Comparison of ENCODE assay signal across 31 cellular contexts in the genomic region with DNA sequence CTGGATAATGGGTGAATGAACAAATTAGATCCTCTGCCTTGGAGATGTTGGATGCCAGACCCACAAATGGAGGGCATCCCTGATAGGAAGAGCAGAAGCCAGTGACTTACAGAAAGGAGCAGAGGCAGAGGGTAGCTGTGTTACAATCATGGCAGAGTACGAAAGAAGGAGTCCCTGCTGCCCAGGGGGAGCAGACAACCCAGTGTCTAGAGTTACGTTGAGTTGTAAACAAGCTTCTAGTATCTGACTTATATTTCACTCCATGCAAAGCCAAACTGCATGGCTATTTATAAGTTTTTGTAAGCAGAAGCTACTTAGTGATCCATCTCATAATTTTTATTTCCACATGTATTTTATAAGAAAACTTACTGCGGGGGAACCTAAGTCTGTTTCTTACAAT. TPM values are rescaled to one million over a fixed set of nuclear protein-coding genes. Genes with fewer than 3 reads are reported as not detected.
"Had no signal": no experiment of that assay in that cellular context is flagged by ENCODE, and none has a peak within 500 bp of the region (broad histone marks: within the 10 kb centered on the region; RNA-seq: fewer than 3 reads in every experiment).

No MANE protein-coding gene starts in this region.

- H3K27me3 Mint-ChIP-seq: stimulated activated naive CD8-positive, alpha-beta T cell treated with anti-CD3 and anti-CD28 coated beads, Interleukin-15, amount 100 ng/mL, for 72 hours had no signal

- H3K36me3 Mint-ChIP-seq: stimulated activated effector memory CD8-positive, alpha-beta T cell treated with anti-CD3 and anti-CD28 coated beads, Interleukin-12 subunit alpha, Interleukin-12 subunit beta, amount 100 ng/mL, for 72 hours; stimulated activated naive B cell treated with anti-CD40 and anti-IgM and Interleukin-4, amounts not matched to agents 10 μg/mL and 1 μg/mL and 100 μg/mL, for 72 hours; type B pancreatic cell had no signal

- H3K9me3 Mint-ChIP-seq: stimulated activated effector memory CD8-positive, alpha-beta T cell treated with anti-CD3 and anti-CD28 coated beads, Interleukin-12 subunit alpha, Interleukin-12 subunit beta, amount 100 ng/mL, for 72 hours; stimulated activated naive B cell treated with anti-CD40 and anti-IgM and Interleukin-4, amounts not matched to agents 10 μg/mL and 1 μg/mL and 100 μg/mL, for 72 hours; stimulated activated naive CD8-positive, alpha-beta T cell treated with anti-CD3 and anti-CD28 coated beads, Interleukin-15, amount 100 ng/mL, for 72 hours; stimulated activated naive CD8-positive, alpha-beta T cell treated with anti-CD3 and anti-CD28 coated beads, Interleukin-15, Interleukin-2, amounts not matched to agents 100 ng/mL and 50 ng/mL, for 24 hours; type B pancreatic cell had no signal

- H3K4me1 Mint-ChIP-seq: stimulated activated effector memory CD8-positive, alpha-beta T cell treated with anti-CD3 and anti-CD28 coated beads, Interleukin-12 subunit alpha, Interleukin-12 subunit beta, amount 100 ng/mL, for 72 hours; stimulated activated naive B cell treated with anti-CD40 and anti-IgM and Interleukin-4, amounts not matched to agents 10 μg/mL and 1 μg/mL and 100 μg/mL, for 72 hours; stimulated activated naive CD8-positive, alpha-beta T cell treated with anti-CD3 and anti-CD28 coated beads, Interleukin-15, amount 100 ng/mL, for 72 hours had no signal

- H3K4me3 Mint-ChIP-seq: stimulated activated effector memory CD8-positive, alpha-beta T cell treated with anti-CD3 and anti-CD28 coated beads, Interleukin-12 subunit alpha, Interleukin-12 subunit beta, amount 100 ng/mL, for 72 hours; stimulated activated naive B cell treated with anti-CD40 and anti-IgM and Interleukin-4, amounts not matched to agents 10 μg/mL and 1 μg/mL and 100 μg/mL, for 72 hours; stimulated activated naive CD8-positive, alpha-beta T cell treated with anti-CD3 and anti-CD28 coated beads, Interleukin-15, amount 100 ng/mL, for 72 hours; stimulated activated naive CD8-positive, alpha-beta T cell treated with anti-CD3 and anti-CD28 coated beads, Interleukin-15, Interleukin-2, amounts not matched to agents 100 ng/mL and 50 ng/mL, for 24 hours; type B pancreatic cell had no signal

- H3K9me3 ChIP-seq: stomach, suprapubic skin, testis, thoracic aorta, thyroid gland, tibial artery, tibial nerve, transverse colon, upper lobe of left lung, upper lobe of right lung, uterus, vagina had no signal

- ATAC-seq: stimulated activated effector memory CD8-positive, alpha-beta T cell treated with anti-CD3 and anti-CD28 coated beads, Interleukin-12 subunit alpha, Interleukin-12 subunit beta, amount 100 ng/mL, for 72 hours; stimulated activated naive B cell treated with anti-CD40 and anti-IgM and Interleukin-4, amounts not matched to agents 10 μg/mL and 1 μg/mL and 100 μg/mL, for 72 hours; stimulated activated naive CD8-positive, alpha-beta T cell treated with anti-CD3 and anti-CD28 coated beads, Interleukin-15, amount 100 ng/mL, for 72 hours; stimulated activated naive CD8-positive, alpha-beta T cell treated with anti-CD3 and anti-CD28 coated beads, Interleukin-15, Interleukin-2, amounts not matched to agents 100 U/mL and 50 U/mL, for 24 hours; upper lobe of right lung had no signal

- DNase-seq: stimulated activated CD4-positive, alpha-beta T cell treated with anti-CD3 and anti-CD28 coated beads, Interleukin-2, amount 100 ng/mL, for 48 hours; stimulated activated CD4-positive, alpha-beta T cell treated with anti-CD3 and anti-CD28 coated beads, Interleukin-4, amount 100 ng/mL, for 1 hour; stimulated activated CD4-positive, alpha-beta T cell treated with anti-CD3 and anti-CD28 coated beads, Interleukin-4, amount 100 ng/mL, for 24 hours; stimulated activated CD4-positive, alpha-beta T cell treated with anti-CD3 and anti-CD28 coated beads, Interleukin-4, amount 100 ng/mL, for 4 hours; stimulated activated CD8-positive, alpha-beta memory T cell treated with anti-CD3 and anti-CD28 coated beads, Interleukin-4, amount 100 ng/mL, for 48 hours; stimulated activated naive B cell treated with anti-CD40 and anti-IgM and Interleukin-4, amounts not matched to agents 10 μg/mL and 1 μg/mL and 100 μg/mL, for 72 hours; stimulated activated naive CD4-positive, alpha-beta T cell; stimulated activated naive CD4-positive, alpha-beta T cell treated with Interleukin-2 at 50 U/mL for 16 hours; stimulated activated naive CD8-positive, alpha-beta T cell treated with anti-CD3 and anti-CD28 coated beads, Interleukin-15, amount 100 ng/mL, for 72 hours; stimulated activated naive CD8-positive, alpha-beta T cell treated with anti-CD3 and anti-CD28 coated beads, Interleukin-15, Interleukin-2, amounts not matched to agents 100 U/mL and 50 U/mL, for 24 hours; stomach; substantia nigra; testis; thyroid gland; tibial artery; transverse colon; trophoblast cell; upper lobe of left lung; upper lobe of right lung; uterus had no signal

- H3K36me3 ChIP-seq: stomach, suprapubic skin, thoracic aorta, thyroid gland, tibial artery, tibial nerve, transverse colon, upper lobe of left lung, upper lobe of right lung, uterus, vagina had no signal

- H3K4me1 ChIP-seq: suprapubic skin, testis, thyroid gland, tibial artery, tibial nerve, upper lobe of left lung, upper lobe of right lung, uterus, vagina had no signal

- H3K27me3 ChIP-seq: stomach, suprapubic skin, testis, thyroid gland, tibial nerve, transverse colon, upper lobe of left lung, upper lobe of right lung, uterus, vagina had no signal

- H3K27ac ChIP-seq: stomach, suprapubic skin, testis, thoracic aorta, thyroid gland, tibial artery, tibial nerve, transverse colon, upper lobe of left lung, upper lobe of right lung, uterus, vagina had no signal

- H3K27ac Mint-ChIP-seq: stimulated activated effector memory CD8-positive, alpha-beta T cell treated with anti-CD3 and anti-CD28 coated beads, Interleukin-12 subunit alpha, Interleukin-12 subunit beta, amount 100 ng/mL, for 72 hours; stimulated activated naive B cell treated with anti-CD40 and anti-IgM and Interleukin-4, amounts not matched to agents 10 μg/mL and 1 μg/mL and 100 μg/mL, for 72 hours; stimulated activated naive CD8-positive, alpha-beta T cell treated with anti-CD3 and anti-CD28 coated beads, Interleukin-15, Interleukin-2, amounts not matched to agents 100 ng/mL and 50 ng/mL, for 24 hours; type B pancreatic cell had no signal

- H3K4me3 ChIP-seq: stomach, suprapubic skin, testis, thoracic aorta, thyroid gland, tibial artery, tibial nerve, transverse colon, upper lobe of left lung, upper lobe of right lung, uterus, vagina had no signal

RNA-seq across cellular contexts. Expression of a gene that starts 56.2 kb away (rescaled TPM):
- total RNA-seq: subcutaneous adipose tissue, temporal lobe, testis, thoracic aorta, thyroid gland, tibial nerve, upper lobe of right lung, ureter, urinary bladder, vagina had no signal
